ENCODE assay signal across 15 cellular contexts in the genomic region with DNA sequence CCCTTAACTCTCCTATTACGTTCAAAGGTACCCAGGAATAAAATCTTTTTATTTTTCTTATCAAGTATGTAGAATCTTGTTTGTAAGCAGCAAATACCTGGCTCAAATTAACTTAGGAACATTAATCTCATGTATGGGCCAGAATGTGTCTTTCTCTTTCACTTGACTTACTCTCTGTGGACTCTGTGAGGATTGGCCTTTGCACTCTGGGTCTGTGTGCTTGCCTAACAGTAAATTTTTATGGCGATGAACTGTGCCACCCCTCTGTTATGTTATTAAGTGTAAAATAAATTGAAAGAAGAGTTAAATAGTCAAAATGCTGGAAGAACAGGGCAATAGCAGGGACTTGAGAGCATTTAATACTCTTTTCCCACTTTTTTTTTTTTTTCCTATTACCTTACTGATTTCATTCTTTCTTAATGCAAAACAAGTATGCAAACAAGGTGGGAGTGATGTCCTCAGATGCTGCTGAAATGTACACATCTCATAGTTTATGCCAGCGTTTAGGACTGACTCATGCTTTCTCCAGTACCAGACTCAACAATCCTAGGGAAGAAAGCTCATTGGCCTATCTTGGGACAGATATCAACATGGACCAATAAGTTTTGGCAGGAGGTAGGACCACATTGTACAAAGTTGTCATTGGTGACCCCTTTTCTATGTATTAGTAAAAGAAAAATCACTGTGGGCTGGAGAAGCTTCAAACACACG. TPM values are rescaled to one million over a fixed set of nuclear protein-coding genes. Genes with fewer than 3 reads are reported as not detected.
A peak's percentile ranks its signal among the peaks of the same experiment; 100 is the strongest.
DNase-seq lines count a peak whose midpoint lies in the region; ATAC-seq and TF ChIP-seq lines count a peak whose summit lies in the region.
"Had no signal": no experiment of that assay in that cellular context is flagged by ENCODE, and none has a peak within 500 bp of the region (broad histone marks: within the 10 kb centered on the region; RNA-seq: fewer than 3 reads in every experiment).

No MANE protein-coding gene starts in this region.

- peaks cover 8% of the 10 kb centered on the region for H3K36me3 Mint-ChIP-seq in nephron (ENCODE audit: low read depth)
- H3K36me3 Mint-ChIP-seq: CD8-positive, alpha-beta memory T cell had no signal

- H3K9me3 Mint-ChIP-seq in nephron: peaks cover 4% of the 10 kb centered on the region
- H3K9me3 Mint-ChIP-seq: CD8-positive, alpha-beta memory T cell had no signal

- DNase-seq in HuH-7 (ENCODE audit: low spot score) (peak; percentile 51), epithelial cell of esophagus (ENCODE audit: low read depth) (peak; percentile 7), left lobe of liver (ENCODE audit: low spot score) (no peak), RKO (ENCODE audit: low spot score) (no peak)
- DNase-seq in activated effector memory CD4-positive, alpha-beta T cell treated with Interleukin-2 at 50 U/mL for 16 hours: no peak
- DNase-seq: 8988T; AML-193; Caco-2; CD8-positive, alpha-beta memory T cell; DMS53; GF-D8; HCEC 1CT had no signal

- H3K4me1 Mint-ChIP-seq in nephron: no peaks in the 10 kb centered on the region

- H3K27me3 Mint-ChIP-seq in nephron (ENCODE audit: low read depth): no peaks in the 10 kb centered on the region

- H3K27ac Mint-ChIP-seq in nephron: peak overlapping the region in 2 of 3 experiments; percentile 40 to 57
- H3K27ac Mint-ChIP-seq: CD8-positive, alpha-beta memory T cell had no signal

- TF ChIP-seq CTCF in epithelial cell of esophagus (IDR thresholded peaks at IDR 0.05; ENCODE audit: insufficient read depth, low read depth, low read length, missing control alignments) (no peak), nephron (IDR thresholded peaks at IDR 0.05; ENCODE audit: unreplicated experiment in 3 of 3) (no peak)

- no peak overlapping the region for H3K4me3 Mint-ChIP-seq in nephron
- H3K4me3 Mint-ChIP-seq: CD8-positive, alpha-beta memory T cell had no signal

- H3K4me3 ChIP-seq in epithelial cell of esophagus (ENCODE audit: low read length): no peak overlapping the region
- H3K4me3 ChIP-seq: BLaER1 had no signal

- ATAC-seq in left lobe of liver (peak; percentile 89), GM21423 (IDR thresholded peaks at IDR 0.05; ENCODE audit: unreplicated experiment) (no peak)

RNA-seq across cellular contexts. Expression of gene LYPD6, which starts 25.5 kb away (rescaled TPM):
- 0.25 TPM for total RNA-seq in left lobe of liver
- total RNA-seq: CD8-positive, alpha-beta memory T cell had no signal

Comparison
In these comparisons a context has a peak if more than half of its experiments do, and no peak if none do; other contexts are left out.
1. DNase-seq: peak in HuH-7 (single experiment) and epithelial cell of esophagus (single experiment); none in left lobe of liver (single experiment), RKO (single experiment) and activated effector memory CD4-positive, alpha-beta T cell treated with Interleukin-2 at 50 U/mL for 16 hours (single experiment).